Comparison of ENCODE assay signal across 18 cellular contexts in the genomic region with DNA sequence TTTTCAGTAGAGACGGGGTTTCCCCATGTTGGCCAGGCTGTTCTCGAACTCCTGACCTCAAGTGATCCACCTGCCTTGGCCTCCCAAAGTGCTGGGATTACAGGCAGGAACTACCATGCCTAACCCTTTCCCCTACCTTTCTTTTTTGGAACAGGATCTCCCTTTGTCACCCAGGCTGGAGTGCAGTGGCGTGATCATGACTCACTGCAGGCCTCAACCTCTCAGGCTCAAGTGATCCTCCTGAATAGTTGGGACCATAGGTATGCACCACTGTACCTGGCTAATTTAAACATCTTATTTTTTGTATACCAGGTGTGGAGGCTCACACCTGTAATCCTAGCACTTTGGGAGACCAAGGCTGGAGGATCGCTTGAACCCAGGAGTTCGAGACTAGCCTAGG. TPM values are rescaled to one million over a fixed set of nuclear protein-coding genes. Genes with fewer than 3 reads are reported as not detected.
"Had no signal": no experiment of that assay in that cellular context is flagged by ENCODE, and none has a peak within 500 bp of the region (broad histone marks: within the 10 kb centered on the region; RNA-seq: fewer than 3 reads in every experiment).

No MANE protein-coding gene starts in this region.

RNA-seq across cellular contexts. Expression of gene GNMT, which starts 19.2 kb away (rescaled TPM):
- total RNA-seq: glomerular endothelial cell, myocyte, skeletal muscle tissue had no signal

RNA-seq across cellular contexts. Expression of gene PTCRA, which starts 25.5 kb away (rescaled TPM):
- total RNA-seq: cerebellum; gastrocnemius medialis; glomerular endothelial cell; mammary epithelial cell; mesenteric fat pad; myocyte; natural killer cell treated with Interleukin-12 subunit alpha and Interleukin-12 subunit beta and Interleukin-15 and Interleukin-18, amount 100 ng/mL, for 72 hours; neural crest cell; osteocyte; prostate gland; sigmoid colon; stomach; temporal lobe; thyroid gland; urinary bladder had no signal
- polyA plus RNA-seq: esophagus, keratinocyte, mammary epithelial cell, stomach, urinary bladder had no signal
